19 cellular contexts compared by ENCODE assay signal in the genomic region with DNA sequence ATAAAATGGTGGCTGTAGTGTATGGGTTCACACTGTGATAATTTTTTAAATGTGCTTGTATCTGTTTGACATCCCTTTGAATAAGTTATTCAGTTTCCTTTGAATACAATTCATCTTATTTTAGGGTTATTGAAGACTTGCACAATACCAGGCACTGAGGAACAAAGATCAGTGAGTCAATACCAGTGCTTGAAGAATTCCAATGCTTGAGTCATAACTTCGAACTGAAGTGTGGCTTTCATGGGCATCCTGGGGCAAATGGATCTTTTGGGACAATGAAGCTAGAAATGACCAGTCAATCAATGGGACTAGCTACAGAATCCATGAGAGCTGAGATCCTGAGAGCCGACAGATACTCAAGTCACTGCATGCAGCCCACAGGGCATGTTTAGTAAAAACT.
"Had no signal": no experiment of that assay in that cellular context is flagged by ENCODE, and none has a peak within 500 bp of the region (broad histone marks: within the 10 kb centered on the region; RNA-seq: fewer than 3 reads in every experiment).

No MANE protein-coding gene starts in this region.

- H3K27me3 ChIP-seq: body of pancreas, hepatocyte, left lung, pancreas, tibial nerve, uterus had no signal

- H3K36me3 ChIP-seq: left lung, pancreas, tibial nerve, uterus had no signal

- H3K79me2 ChIP-seq: hepatocyte had no signal

- H3K4me2 ChIP-seq: hepatocyte had no signal

- H3K9me3 ChIP-seq: body of pancreas, left lung, mucosa of descending colon, pancreas, tibial nerve, uterus had no signal

- H3K27ac ChIP-seq: body of pancreas, hepatocyte, left lung, pancreas, uterus had no signal

- DNase-seq: activated CD4-positive, CD25-positive, alpha-beta regulatory T cell treated with anti-CD3 and anti-CD28 coated beads, Interleukin-2, amount 50 U/mL, for 72 hours; activated naive CD8-positive, alpha-beta T cell treated with anti-CD3 and anti-CD28 coated beads for 36 hours; amygdala; body of pancreas; cerebellar nuclear complex; effector memory CD4-positive, alpha-beta T cell; islet precursor cell; left lung; mucosa of descending colon; naive thymus-derived CD4-positive, alpha-beta T cell; pancreas; retina; stimulated activated CD4-positive, alpha-beta T cell treated with anti-CD3 and anti-CD28 coated beads, Interleukin-2, amount 100 ng/mL, for 48 hours; stimulated activated naive CD4-positive, alpha-beta T cell; substantia nigra; T-helper 9 cell; uterus had no signal

- H3K4me3 ChIP-seq: body of pancreas, hepatocyte, left lung, mucosa of descending colon, pancreas, tibial nerve, uterus had no signal

- H3K4me1 ChIP-seq: body of pancreas, left lung, pancreas, tibial nerve, uterus had no signal

- ATAC-seq: body of pancreas; left lung; mucosa of descending colon; naive thymus-derived CD4-positive, alpha-beta T cell; pancreas had no signal

- H2AFZ ChIP-seq: hepatocyte had no signal
